ENCODE assay signal across 11 cellular contexts in genomic region chr22:42396621-42397331, GRCh38. TPM values are rescaled to one million over a fixed set of nuclear protein-coding genes. Genes with fewer than 3 reads are reported as not detected.
DNase-seq lines count a peak whose midpoint lies in the region; ATAC-seq and TF ChIP-seq lines count a peak whose summit lies in the region.
"Had no signal": no experiment of that assay in that cellular context is flagged by ENCODE, and none has a peak within 500 bp of the region (broad histone marks: within the 10 kb centered on the region; RNA-seq: fewer than 3 reads in every experiment).

No MANE protein-coding gene starts in this region.

- no peaks in the 10 kb centered on the region for H3K9me2 ChIP-seq in DOHH2 (replicated peaks; ENCODE audit: control insufficient read depth, low read length)

- DNase-seq in ascending aorta (ENCODE audit: low spot score in 2 of 2) (peak in 1 of 2 donors; percentile 30), NCI-H1048 (lab: John Stamatoyannopoulos, UW) (no peak), HAP-1 (ENCODE audit: low spot score in 2 of 2) (no peak), activated gamma-delta T cell treated with Interleukin-2 at 50 U/mL for 16 hours (no peak)
- DNase-seq: DMS153, IMR-90 had no signal

- in situ Hi-C loops in HAP-1 (cut with MboI; ENCODE audit: low sequenced_read_pairs): no loop called here

- peak; percentile 70 for TF ChIP-seq CTCF in DOHH2 (IDR thresholded peaks at IDR 0.05; ENCODE audit: low read depth, low read length, poor library complexity, severe bottlenecking)
- peak in 1 of 3 experiments; percentile 9 for TF ChIP-seq CTCF in ascending aorta (IDR thresholded peaks at IDR 0.05)

- peak; percentile 22 for ATAC-seq in HG02852 (IDR thresholded peaks at IDR 0.05; ENCODE audit: unreplicated experiment)
- ATAC-seq in HG02870 (IDR thresholded peaks at IDR 0.05; ENCODE audit: unreplicated experiment): no peak

- peak overlapping the region; percentile 88 for H3K4me2 ChIP-seq in DOHH2 (ENCODE audit: low read length)

- H3K9me3 ChIP-seq in DOHH2 (ENCODE audit: control insufficient read depth, insufficient read depth, low read length) (no peaks in the 10 kb centered on the region), ascending aorta (no peaks in the 10 kb centered on the region), mucosa of rectum (ENCODE audit: control insufficient read depth in 2 of 2, low read length in 2 of 2) (no peaks in the 10 kb centered on the region), HAP-1 (no peaks in the 10 kb centered on the region)
- H3K9me3 ChIP-seq: SJSA1 had no signal

- H3K79me2 ChIP-seq in DOHH2 (ENCODE audit: control insufficient read depth, low read length): no peaks in the 10 kb centered on the region

- H3K36me3 ChIP-seq in DOHH2 (ENCODE audit: control insufficient read depth, low read length) (no peaks in the 10 kb centered on the region), ascending aorta (no peaks in the 10 kb centered on the region), mucosa of rectum (ENCODE audit: control insufficient read depth in 2 of 2, insufficient read depth in 2 of 2, low read length in 2 of 2) (no peaks in the 10 kb centered on the region), HAP-1 (replicated peaks) (no peaks in the 10 kb centered on the region)
- H3K36me3 ChIP-seq: SJSA1 had no signal

- peaks cover 7% of the 10 kb centered on the region for H3K27me3 ChIP-seq in DOHH2 (ENCODE audit: control insufficient read depth, low read length)
- no peaks in the 10 kb centered on the region for H3K27me3 ChIP-seq in ascending aorta
- no peaks in the 10 kb centered on the region for H3K27me3 ChIP-seq in mucosa of rectum (ENCODE audit: control insufficient read depth in 2 of 2, insufficient read depth in 2 of 2, low read length in 2 of 2)
- H3K27me3 ChIP-seq in HAP-1 (ENCODE audit: low read depth): no peaks in the 10 kb centered on the region
- H3K27me3 ChIP-seq: SJSA1 had no signal

- H3K4me1 ChIP-seq in DOHH2 (ENCODE audit: control insufficient read depth, low read length) (peaks cover 46% of the 10 kb centered on the region), ascending aorta (no peaks in the 10 kb centered on the region), mucosa of rectum (ENCODE audit: control insufficient read depth in 2 of 2, insufficient read depth in 2 of 2, low read length in 2 of 2) (peaks cover 3 to 4% of the 10 kb centered on the region in 2 donors), HAP-1 (peaks cover 8% of the 10 kb centered on the region)
- H3K4me1 ChIP-seq: SJSA1 had no signal

- H3K9ac ChIP-seq in mucosa of rectum (ENCODE audit: low read depth in 1 of 2, low read length in 2 of 2): no peak overlapping the region

- intact Hi-C loops in ascending aorta (cut with DNase I): no loop called here

- peak overlapping the region; percentile 79 for H3K27ac ChIP-seq in DOHH2 (ENCODE audit: low read depth, low read length)
- peak overlapping the region; percentile 19 to 20 for H3K27ac ChIP-seq in ascending aorta
- peak overlapping the region; percentile 44 to 67 for H3K27ac ChIP-seq in mucosa of rectum (ENCODE audit: low read depth in 2 of 2, low read length in 2 of 2)
- H3K27ac ChIP-seq: SJSA1 had no signal

- H3K4me3 ChIP-seq in DOHH2 (ENCODE audit: low read length) (peak overlapping the region; percentile 72), ascending aorta (no peak overlapping the region), mucosa of rectum (ENCODE audit: low read length in 2 of 2) (no peak overlapping the region), HAP-1 (no peak overlapping the region)
- H3K4me3 ChIP-seq: SJSA1 had no signal

- peaks cover 15% of the 10 kb centered on the region for H3F3A ChIP-seq in DOHH2 (ENCODE audit: control insufficient read depth, insufficient read depth)

- H4K20me1 ChIP-seq in DOHH2 (ENCODE audit: control insufficient read depth, insufficient read depth, low read depth, low read length): no peaks in the 10 kb centered on the region

RNA-seq across cellular contexts. Expression of gene NFAM1, which starts 35.4 kb away (rescaled TPM):
- 1.5 TPM for total RNA-seq in ascending aorta
- total RNA-seq: IMR-90, SJSA1 had no signal

Comparison
In these comparisons a context has a peak if more than half of its experiments do, and no peak if none do; other contexts are left out.
1. H3K27ac ChIP-seq: peak in every context shown above with its lines; median percentile 79 in DOHH2; 56 in mucosa of rectum; 20 in ascending aorta.